1 cellular context compared by ENCODE assay signal in the genomic region with DNA sequence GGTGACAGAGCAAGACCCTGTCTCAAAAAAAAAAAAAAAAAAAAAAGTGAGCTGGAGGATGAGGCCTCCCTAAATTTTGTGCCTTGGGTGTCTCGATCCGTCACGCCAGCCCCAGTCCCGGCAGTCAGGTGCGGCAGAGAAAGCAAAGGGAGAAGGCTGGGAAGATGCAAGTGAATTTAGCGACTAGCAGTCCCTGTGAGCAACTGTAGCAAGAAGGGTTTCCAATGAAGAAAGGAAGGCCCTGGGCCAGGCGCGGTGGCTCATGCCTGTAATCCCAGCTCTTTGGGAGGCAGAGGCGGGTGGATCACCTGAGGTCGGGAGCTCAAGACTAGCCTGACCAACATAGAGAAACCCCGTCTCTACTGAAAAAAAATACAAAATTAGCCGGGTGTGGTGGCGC.
TF ChIP-seq lines count a peak whose summit lies in the region.

No MANE protein-coding gene starts in this region.

TF ChIP-seq in K562, 482 proteins besides CTCF, POLR2A, EP300 and RAD21:
- TF ChIP-seq ZFP1 (CRISPR knock-in tag; IDR thresholded peaks at IDR 0.05) (no peak), ZNF778 (CRISPR knock-in tag; IDR thresholded peaks at IDR 0.05) (no peak), XRCC4 (IDR thresholded peaks at IDR 0.05; ENCODE audit: extremely low read depth, insufficient read depth, insufficient read length) (no peak), ZFX (CRISPR knock-in tag; IDR thresholded peaks at IDR 0.05) (peak; percentile 17; the same call in 1 of the 2 replicates)
